ENCODE assay signal across 21 cellular contexts in the genomic region with DNA sequence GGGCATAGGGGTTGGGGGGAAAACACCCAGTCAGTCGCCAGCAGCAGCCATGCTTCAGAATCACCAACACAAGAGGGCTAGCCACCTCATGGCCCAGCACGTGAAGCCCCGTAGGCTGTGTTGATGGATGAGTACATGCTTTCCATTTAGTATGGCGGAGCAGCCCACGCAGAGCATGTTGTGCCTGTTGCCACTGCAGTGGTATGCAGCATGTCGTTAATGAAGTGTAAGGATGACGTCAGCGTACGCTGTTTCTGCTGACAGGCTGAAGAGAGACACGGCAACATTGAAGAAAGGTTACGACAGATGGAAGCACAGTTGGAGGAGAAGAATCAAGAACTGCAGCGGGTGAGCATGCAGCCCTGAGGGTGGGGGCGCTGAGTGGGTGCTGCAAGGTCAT.
A peak's percentile ranks its signal among the peaks of the same experiment; 100 is the strongest.
DNase-seq lines count a peak whose midpoint lies in the region; ATAC-seq and TF ChIP-seq lines count a peak whose summit lies in the region.
"Had no signal": no experiment of that assay in that cellular context is flagged by ENCODE, and none has a peak within 500 bp of the region (broad histone marks: within the 10 kb centered on the region; RNA-seq: fewer than 3 reads in every experiment).

No MANE protein-coding gene starts in this region.

- H3K4me3 ChIP-seq in cardiac muscle cell (no peak overlapping the region), upper lobe of right lung (no peak overlapping the region)
- H3K4me3 ChIP-seq: A549, GM23248 had no signal

- H3K4me1 ChIP-seq in cardiac muscle cell (ENCODE audit: low read depth) (peaks cover 26% of the 10 kb centered on the region), upper lobe of right lung (no peaks in the 10 kb centered on the region)
- H3K4me1 ChIP-seq: A549 had no signal

- H3K27me3 Mint-ChIP-seq in brain (no peaks in the 10 kb centered on the region), glutamatergic neuron (ENCODE audit: unreplicated experiment) (peaks cover 1% of the 10 kb centered on the region)
- H3K27me3 Mint-ChIP-seq: activated B cell treated with CpG ODN at 0.5 μM for 24 hours; activated CD4-positive, alpha-beta memory T cell treated with anti-CD3 and anti-CD28 coated beads for 36 hours had no signal

- H3K9me3 Mint-ChIP-seq in brain: no peaks in the 10 kb centered on the region
- peaks cover 1% of the 10 kb centered on the region for H3K9me3 Mint-ChIP-seq in glutamatergic neuron (ENCODE audit: unreplicated experiment)
- H3K9me3 Mint-ChIP-seq: activated B cell treated with CpG ODN at 0.5 μM for 24 hours; activated CD4-positive, alpha-beta memory T cell treated with anti-CD3 and anti-CD28 coated beads for 36 hours; T-helper 2 cell treated with Interferon-gamma antibody and Interleukin-4, amounts not matched to agents 5 μg/mL and 100 μg/mL, for 36 hours had no signal

- H3K9me3 ChIP-seq in cardiac muscle cell (ENCODE audit: low read depth) (no peaks in the 10 kb centered on the region), upper lobe of right lung (no peaks in the 10 kb centered on the region)
- H3K9me3 ChIP-seq: A549, SK-N-SH had no signal

- intact Hi-C loops in left cardiac atrium (cut with DNase I) (no loop called here), upper lobe of right lung (cut with DNase I) (no loop called here)

- peak; percentile 42 to 73 for DNase-seq in cardiac muscle cell (ENCODE audit: low read depth in 1 of 2, low spot score in 1 of 2)
- no peak for DNase-seq in left cardiac atrium
- DNase-seq in glutamatergic neuron: no peak
- no peak for DNase-seq in upper lobe of right lung
- DNase-seq in DMS 273 (lab: John Stamatoyannopoulos, UW; ENCODE audit: unreplicated experiment): no peak
- DNase-seq: activated B cell treated with CpG ODN at 0.5 μM for 24 hours; activated CD4-positive, alpha-beta memory T cell treated with anti-CD3 and anti-CD28 coated beads for 36 hours; aorta; cortex of kidney; GM23248; hippocampal formation; KBM-7; NCI-H2029; NCI-H446; retina; SK-N-SH had no signal

- TF ChIP-seq CTCF in cardiac muscle cell (IDR thresholded peaks at IDR 0.05; ENCODE audit: low read depth, low read length) (no peak), brain (conservative IDR thresholded peaks at IDR 0.05) (no peak), glutamatergic neuron (IDR thresholded peaks at IDR 0.05; ENCODE audit: partially characterized antibody, unreplicated experiment) (no peak), upper lobe of right lung (IDR thresholded peaks at IDR 0.05) (no peak)

- H3K27ac Mint-ChIP-seq in brain: peak overlapping the region in 3 of 5 experiments; percentile 27 to 59 (median 44)
- peak overlapping the region; percentile 30 for H3K27ac Mint-ChIP-seq in glutamatergic neuron (ENCODE audit: unreplicated experiment)
- H3K27ac Mint-ChIP-seq: activated B cell treated with CpG ODN at 0.5 μM for 24 hours; activated CD4-positive, alpha-beta memory T cell treated with anti-CD3 and anti-CD28 coated beads for 36 hours; T-helper 2 cell treated with Interferon-gamma antibody and Interleukin-4, amounts not matched to agents 5 μg/mL and 100 μg/mL, for 36 hours had no signal

- no peak for ATAC-seq in left cardiac atrium
- ATAC-seq in upper lobe of right lung: peak; percentile 33
- no peak for ATAC-seq in HG02938 (IDR thresholded peaks at IDR 0.05; ENCODE audit: unreplicated experiment)
- ATAC-seq in GM21786 (IDR thresholded peaks at IDR 0.05; ENCODE audit: unreplicated experiment): no peak
- ATAC-seq: A549 had no signal

- H3K27ac ChIP-seq in cardiac muscle cell (no peak overlapping the region), upper lobe of right lung (no peak overlapping the region)
- H3K27ac ChIP-seq: A549, GM23248 had no signal

- peaks cover 33% of the 10 kb centered on the region for H3K36me3 ChIP-seq in cardiac muscle cell
- peaks cover 95% of the 10 kb centered on the region for H3K36me3 ChIP-seq in upper lobe of right lung

- H3K4me1 Mint-ChIP-seq in brain (no peaks in the 10 kb centered on the region), glutamatergic neuron (ENCODE audit: low read depth, unreplicated experiment) (peaks cover 4% of the 10 kb centered on the region)

- no peak overlapping the region for H3K4me3 Mint-ChIP-seq in brain
- no peak overlapping the region for H3K4me3 Mint-ChIP-seq in glutamatergic neuron (ENCODE audit: unreplicated experiment)
- H3K4me3 Mint-ChIP-seq: activated B cell treated with CpG ODN at 0.5 μM for 24 hours; activated CD4-positive, alpha-beta memory T cell treated with anti-CD3 and anti-CD28 coated beads for 36 hours; T-helper 2 cell treated with Interferon-gamma antibody and Interleukin-4, amounts not matched to agents 5 μg/mL and 100 μg/mL, for 36 hours had no signal

- H3K36me3 Mint-ChIP-seq in brain (peaks cover 71% of the 10 kb centered on the region), glutamatergic neuron (ENCODE audit: unreplicated experiment) (no peaks in the 10 kb centered on the region)

- H3K27me3 ChIP-seq in cardiac muscle cell: no peaks in the 10 kb centered on the region
- H3K27me3 ChIP-seq in upper lobe of right lung: no peaks in the 10 kb centered on the region

Comparison
In these comparisons a context has a peak if more than half of its experiments do, and no peak if none do; other contexts are left out.
1. DNase-seq: peak in cardiac muscle cell (2 of 2); none in left cardiac atrium (single experiment), glutamatergic neuron (single experiment), upper lobe of right lung (single experiment) and DMS 273 (single experiment).